ENCODE assay signal across 8 cellular contexts in genomic region chr12:93563807-93564538, GRCh38. TPM values are rescaled to one million over a fixed set of nuclear protein-coding genes. Genes with fewer than 3 reads are reported as not detected.
DNase-seq lines count a peak whose midpoint lies in the region; ATAC-seq and TF ChIP-seq lines count a peak whose summit lies in the region.

No MANE protein-coding gene starts in this region.

- H4K20me1 ChIP-seq in PC-9 (ENCODE audit: insufficient read depth) = no peaks in the 10 kb centered on the region

- DNase-seq in ACHN = peak; percentile 45
- peak; percentile 42 for DNase-seq in GM13976 (ENCODE audit: low spot score)
- peak; percentile 85 to 98 for DNase-seq in PC-9
- DNase-seq in foreskin keratinocyte = peak in 1 of 2 donors; percentile 12
- DNase-seq in GDM1 (lab: John Stamatoyannopoulos, UW) = no peak
- no peak for DNase-seq in NCI-H2081 (lab: John Stamatoyannopoulos, UW)
- DNase-seq in Right ventricle myocardium superior = no peak
- DNase-seq in NCI-H2171 (lab: John Stamatoyannopoulos, UW) = no peak

- H3K79me2 ChIP-seq in PC-9 (ENCODE audit: low read depth) = no peaks in the 10 kb centered on the region

- H2AFZ ChIP-seq in PC-9 = no peak overlapping the region

- H3K27ac ChIP-seq in PC-9 = peak overlapping the region; percentile 50
- no peak overlapping the region for H3K27ac ChIP-seq in foreskin keratinocyte

- H3K9me3 ChIP-seq in PC-9 (ENCODE audit: insufficient read depth, low read depth) = 0 out of 2 replicates have a peak, but pooled peaks cover 5% of the 10 kb centered on the region

- no peaks in the 10 kb centered on the region for H3K36me3 ChIP-seq in PC-9 (ENCODE audit: low read depth)

- H3K4me1 ChIP-seq in PC-9 (replicated peaks; ENCODE audit: insufficient read depth) = peaks cover 23% of the 10 kb centered on the region
- no peaks in the 10 kb centered on the region for H3K4me1 ChIP-seq in foreskin keratinocyte

- peaks cover 16% of the 10 kb centered on the region for H3F3A ChIP-seq in PC-9 (ENCODE audit: insufficient read depth, low read depth)

- intact Hi-C loops in PC-9 (cut with micrococcal nuclease; ENCODE audit: unreplicated experiment) (no loop called here), Right ventricle myocardium superior (cut with DNase I) (loop anchor here (10.0 kb wide), 1 partner anchor 411 kb away; no protein-coding TSS in a partner anchor)

- BruUV-seq in PC-9 (replicated peaks; lab: Mats Ljungman, UMichigan) = no TSS peak

- no peaks in the 10 kb centered on the region for H3K27me3 ChIP-seq in PC-9 (ENCODE audit: insufficient read depth, low read depth)
- no peaks in the 10 kb centered on the region for H3K27me3 ChIP-seq in foreskin keratinocyte

- ATAC-seq in foreskin keratinocyte (no peak), Right ventricle myocardium superior (ENCODE audit: poor library complexity) (no peak)

- no peaks in the 10 kb centered on the region for H3K9me2 ChIP-seq in PC-9 (ENCODE audit: insufficient read depth)

- POLR2A ChIA-PET in PC-9 (lab: Charles Lee; ENCODE audit: unreplicated experiment) = interaction anchor here (0.6 kb wide), 1 partner anchor 16 kb away, joined by 3 read pairs; no protein-coding TSS in a partner anchor

- in situ Hi-C loops in ACHN (cut with HindIII; ENCODE audit: low pct_ligation_motif_present, low pct_unique_long_range_greater_than_20kb, low sequenced_read_pairs) (no loop called here), GM13976 (cut with MboI; ENCODE audit: low sequenced_read_pairs, unreplicated experiment) (loop anchor here (10.0 to 25.0 kb wide), 2 partner anchors 423 to 531 kb away; no protein-coding TSS in a partner anchor)

- H3K4me3 ChIP-seq in PC-9 = no peak overlapping the region

- peak; percentile 15 for TF ChIP-seq CTCF in GM13976 (IDR thresholded peaks at IDR 0.05; ENCODE audit: borderline replicate concordance, control extremely low read depth, extremely low read depth, insufficient read depth, missing control alignments)
- TF ChIP-seq CTCF in PC-9 (conservative IDR thresholded peaks at IDR 0.05) = no peak
- TF ChIP-seq CTCF in foreskin keratinocyte (conservative IDR thresholded peaks at IDR 0.05) = peak; percentile 24

- peak overlapping the region; percentile 43 for H3K4me2 ChIP-seq in PC-9

- CTCF ChIA-PET in PC-9 (lab: Charles Lee) = interaction anchor here (0.6 kb wide), 1 partner anchor 177 kb away, joined by 3 read pairs; no protein-coding TSS in a partner anchor

RNA-seq across cellular contexts. Expression of gene SOCS2, which starts 8.5 kb away (rescaled TPM):
- 9.2 and 11.1 TPM in 2 replicates for total RNA-seq in PC-9 (2021)
- 18.1 and 24.8 TPM in 2 replicates for total RNA-seq in foreskin keratinocyte
- polyA plus RNA-seq in foreskin keratinocyte = 15.1 and 15.2 TPM in 2 replicates
- 6.0 TPM for total RNA-seq in Right ventricle myocardium superior

Comparison
In these comparisons a context has a peak if more than half of its experiments do, and no peak if none do; other contexts are left out.
1. DNase-seq: peak in ACHN (single experiment), GM13976 (single experiment) and PC-9 (2 of 2); none in GDM1 (single experiment), NCI-H2081 (0 of 2), Right ventricle myocardium superior (single experiment) and NCI-H2171 (single experiment).